8 cellular contexts compared by ENCODE assay signal in genomic region chr3:163056874-163057497, GRCh38.
DNase-seq lines count a peak whose midpoint lies in the region; ATAC-seq and TF ChIP-seq lines count a peak whose summit lies in the region.

No MANE protein-coding gene starts in this region.

- no peaks in the 10 kb centered on the region for H3K27me3 ChIP-seq in left ventricle myocardium inferior (ENCODE audit: low read depth)
- no peaks in the 10 kb centered on the region for H3K27me3 ChIP-seq in OCI-LY1 (ENCODE audit: insufficient read depth, low read length)
- H3K27me3 ChIP-seq in osteoblast (ENCODE audit: insufficient read depth, low read length) = no peaks in the 10 kb centered on the region

- no peak overlapping the region for H3K27ac Mint-ChIP-seq in endothelial cell (ENCODE audit: unreplicated experiment)

- no peaks in the 10 kb centered on the region for H3K27me3 Mint-ChIP-seq in endothelial cell (ENCODE audit: unreplicated experiment)

- H3F3A ChIP-seq in OCI-LY1 (ENCODE audit: insufficient read depth, low read length) = no peaks in the 10 kb centered on the region

- H3K9me3 ChIP-seq in left ventricle myocardium inferior (replicated peaks) = peaks cover 10% of the 10 kb centered on the region
- no peaks in the 10 kb centered on the region for H3K9me3 ChIP-seq in OCI-LY1 (ENCODE audit: low read length)
- H3K9me3 ChIP-seq in osteoblast (ENCODE audit: low read depth, low read length) = no peaks in the 10 kb centered on the region

- no peak overlapping the region for H3K4me3 ChIP-seq in left ventricle myocardium inferior
- no peak overlapping the region for H3K4me3 ChIP-seq in OCI-LY1 (ENCODE audit: low read depth, low read length, poor library complexity, severe bottlenecking)
- H3K4me3 ChIP-seq in osteoblast (ENCODE audit: insufficient read depth, low read length) = no peak overlapping the region

- H3K79me2 ChIP-seq in OCI-LY1 (ENCODE audit: insufficient read depth, low read length) = no peaks in the 10 kb centered on the region
- H3K79me2 ChIP-seq in osteoblast (ENCODE audit: insufficient read depth, low read length) = no peaks in the 10 kb centered on the region

- TF ChIP-seq CTCF in left ventricle myocardium inferior (IDR thresholded peaks at IDR 0.05; ENCODE audit: borderline replicate concordance) = peak; percentile 56
- TF ChIP-seq CTCF in OCI-LY1 (IDR thresholded peaks at IDR 0.05; ENCODE audit: low read length) = peak; percentile 72
- peak; percentile 85 for TF ChIP-seq CTCF in endothelial cell (IDR thresholded peaks at IDR 0.05; ENCODE audit: unreplicated experiment)
- peak; percentile 41 for TF ChIP-seq CTCF in osteoblast (IDR thresholded peaks at IDR 0.05; ENCODE audit: extremely low read depth, low read depth, low read length)

- no peak overlapping the region for H3K27ac ChIP-seq in left ventricle myocardium inferior (replicated peaks)
- no peak overlapping the region for H3K27ac ChIP-seq in OCI-LY1 (ENCODE audit: low read depth, low read length, poor library complexity, severe bottlenecking)
- H3K27ac ChIP-seq in osteoblast (ENCODE audit: low read depth, low read length) = no peak overlapping the region

- H3K9ac ChIP-seq in OCI-LY1 (ENCODE audit: low read length) = no peak overlapping the region

- intact Hi-C loops in left ventricle myocardium inferior (cut with micrococcal nuclease) = no loop called here
- intact Hi-C loops in cardiac septum (cut with DNase I) = no loop called here

- H2AFZ ChIP-seq in OCI-LY1 (ENCODE audit: low read length) = no peak overlapping the region
- no peak overlapping the region for H2AFZ ChIP-seq in osteoblast (ENCODE audit: low read length)

- H3K36me3 ChIP-seq in left ventricle myocardium inferior = no peaks in the 10 kb centered on the region
- no peaks in the 10 kb centered on the region for H3K36me3 ChIP-seq in OCI-LY1 (ENCODE audit: insufficient read depth, low read length)
- H3K36me3 ChIP-seq in osteoblast (ENCODE audit: insufficient read depth, low read length) = no peaks in the 10 kb centered on the region

- H3K36me3 Mint-ChIP-seq in endothelial cell (ENCODE audit: low read depth, unreplicated experiment) = no peaks in the 10 kb centered on the region

- no peak for DNase-seq in left ventricle myocardium inferior
- DNase-seq in cardiac septum (ENCODE audit: low spot score) = no peak
- DNase-seq in endothelial cell (ENCODE audit: low spot score) = peak; percentile 70
- DNase-seq in osteoblast (ENCODE audit: insufficient read length, low spot score, missing footprints) = no peak

- no peak overlapping the region for H3K4me3 Mint-ChIP-seq in endothelial cell (ENCODE audit: unreplicated experiment)

- H3K9me2 ChIP-seq in OCI-LY1 (ENCODE audit: low read depth, low read length) = no peaks in the 10 kb centered on the region

- no peaks in the 10 kb centered on the region for H3K9me3 Mint-ChIP-seq in endothelial cell (ENCODE audit: unreplicated experiment)

- H3K4me2 ChIP-seq in OCI-LY1 (ENCODE audit: low read length) (no peak overlapping the region), osteoblast (ENCODE audit: insufficient read depth, low read length) (no peak overlapping the region)

- no peaks in the 10 kb centered on the region for H4K20me1 ChIP-seq in OCI-LY1 (ENCODE audit: insufficient read depth, low read length)
- H4K20me1 ChIP-seq in osteoblast (ENCODE audit: insufficient read depth, low read length) = no peaks in the 10 kb centered on the region

- H3K4me1 ChIP-seq in left ventricle myocardium inferior (no peaks in the 10 kb centered on the region), OCI-LY1 (ENCODE audit: insufficient read depth, low read length, severe bottlenecking) (no peaks in the 10 kb centered on the region), osteoblast (ENCODE audit: insufficient read depth, low read length) (no peaks in the 10 kb centered on the region)

- H3K4me1 Mint-ChIP-seq in endothelial cell (ENCODE audit: unreplicated experiment) = no peaks in the 10 kb centered on the region

- ATAC-seq in HG03342 (IDR thresholded peaks at IDR 0.05; ENCODE audit: unreplicated experiment) = peak; percentile 69
- ATAC-seq in HG02588 (IDR thresholded peaks at IDR 0.05; ENCODE audit: unreplicated experiment) = no peak
- ATAC-seq in GM19397 (IDR thresholded peaks at IDR 0.05; ENCODE audit: unreplicated experiment) = no peak
